In genomic region chr12:43289412-43289811, GRCh38 we compare ENCODE assay signal across 24 cellular contexts.
DNase-seq lines count a peak whose midpoint lies in the region; ATAC-seq and TF ChIP-seq lines count a peak whose summit lies in the region.
"Had no signal": no experiment of that assay in that cellular context is flagged by ENCODE, and none has a peak within 500 bp of the region (broad histone marks: within the 10 kb centered on the region; RNA-seq: fewer than 3 reads in every experiment).

No MANE protein-coding gene starts in this region.

- intact Hi-C loops in Right ventricle myocardium superior (cut with DNase I) = no loop called here
- intact Hi-C loops in heart left ventricle (cut with DNase I) = loop anchor here in 5 of 10 donors (5.0 to 10.0 kb wide), 4 partner anchors 695 to 812 kb away; no protein-coding TSS in a partner anchor
- intact Hi-C loops in esophagus muscularis mucosa (cut with DNase I) = loop anchor here (5.0 kb wide), 1 partner anchor 702 kb away; the partner anchor contains the start of gene PRICKLE1

- 21 to 33% (median 29%) methylated on average over 5 of the region's 5 CpGs for WGBS in heart left ventricle, 4 donors
- 8% methylated on average over 5 of the region's 5 CpGs for WGBS in esophagus muscularis mucosa

- H3K4me1 ChIP-seq in heart left ventricle (peaks cover 0 to 27% (median 3%) of the 10 kb centered on the region in 12 donors), esophagus muscularis mucosa (peaks cover 0 to 39% (median 27%) of the 10 kb centered on the region in 4 donors)
- H3K4me1 ChIP-seq: transverse colon had no signal

- peak; percentile 18 for ATAC-seq in Right ventricle myocardium superior (ENCODE audit: poor library complexity)
- no peak for ATAC-seq in heart left ventricle
- ATAC-seq in activated T-cell treated with anti-CD3 and anti-CD28 coated beads, Interleukin-2, amount 50 U/mL, for 72 hours (replicated peaks in 1 of 2) = no peak
- no peak for ATAC-seq in GM19452 (IDR thresholded peaks at IDR 0.05; ENCODE audit: unreplicated experiment)
- no peak for ATAC-seq in GM19023 (IDR thresholded peaks at IDR 0.05; ENCODE audit: unreplicated experiment)
- ATAC-seq: PC-3, sciatic nerve had no signal

- H3K27me3 Mint-ChIP-seq in nephron progenitor cell (ENCODE audit: low read depth, poor library complexity) = no peaks in the 10 kb centered on the region
- no peaks in the 10 kb centered on the region for H3K27me3 Mint-ChIP-seq in activated T-cell treated with anti-CD3 and anti-CD28 coated beads, Interleukin-2, amount 50 U/mL, for 72 hours (ENCODE audit: low read depth)
- H3K27me3 Mint-ChIP-seq: activated naive CD8-positive, alpha-beta T cell; dendritic cell treated with granulocyte-macrophage colony-stimulating factor and Interleukin-4, amounts not matched to agents 40 ng/mL and 50 ng/mL, for 4 days had no signal

- peaks cover 58% of the 10 kb centered on the region for H3K4me1 Mint-ChIP-seq in nephron progenitor cell
- no peaks in the 10 kb centered on the region for H3K4me1 Mint-ChIP-seq in activated T-cell treated with anti-CD3 and anti-CD28 coated beads, Interleukin-2, amount 50 U/mL, for 72 hours (ENCODE audit: low read depth)
- H3K4me1 Mint-ChIP-seq: IgD-negative memory B cell had no signal

- no peak for TF ChIP-seq EP300 in esophagus muscularis mucosa (IDR thresholded peaks at IDR 0.05)

- H3K9me3 Mint-ChIP-seq in nephron progenitor cell = peaks cover 10% of the 10 kb centered on the region
- H3K9me3 Mint-ChIP-seq in activated T-cell treated with anti-CD3 and anti-CD28 coated beads, Interleukin-2, amount 50 U/mL, for 72 hours = no peaks in the 10 kb centered on the region
- H3K9me3 Mint-ChIP-seq: dendritic cell treated with granulocyte-macrophage colony-stimulating factor and Interleukin-4, amounts not matched to agents 40 ng/mL and 50 ng/mL, for 4 days; IgD-negative memory B cell had no signal

- no peaks in the 10 kb centered on the region for H3K36me3 ChIP-seq in heart left ventricle
- H3K36me3 ChIP-seq in esophagus muscularis mucosa = no peaks in the 10 kb centered on the region
- H3K36me3 ChIP-seq: transverse colon had no signal

- H3K4me3 ChIP-seq in heart left ventricle (peak overlapping the region in 1 of 12 donors; percentile 14), esophagus muscularis mucosa (peak overlapping the region in 3 of 4 donors; percentile 7 to 17 (median 15))
- H3K4me3 ChIP-seq: transverse colon had no signal

- TF ChIP-seq CTCF in heart left ventricle (IDR thresholded peaks at IDR 0.05) = no peak
- no peak for TF ChIP-seq CTCF in esophagus muscularis mucosa (IDR thresholded peaks at IDR 0.05)
- no peak for TF ChIP-seq CTCF in nephron progenitor cell (IDR thresholded peaks at IDR 0.05)

- H3K27me3 ChIP-seq in heart left ventricle (no peaks in the 10 kb centered on the region), esophagus muscularis mucosa (no peaks in the 10 kb centered on the region)
- H3K27me3 ChIP-seq: transverse colon had no signal

- peak overlapping the region; percentile 69 for H3K27ac Mint-ChIP-seq in nephron progenitor cell
- H3K27ac Mint-ChIP-seq in activated T-cell treated with anti-CD3 and anti-CD28 coated beads, Interleukin-2, amount 50 U/mL, for 72 hours = no peak overlapping the region
- H3K27ac Mint-ChIP-seq: activated naive CD8-positive, alpha-beta T cell; dendritic cell treated with granulocyte-macrophage colony-stimulating factor and Interleukin-4, amounts not matched to agents 40 ng/mL and 50 ng/mL, for 4 days; IgD-negative memory B cell had no signal

- TF ChIP-seq POLR2A in heart left ventricle (IDR thresholded peaks at IDR 0.05) (no peak), esophagus muscularis mucosa (IDR thresholded peaks at IDR 0.05; ENCODE audit: low read depth) (no peak)

- DNase-seq in Right ventricle myocardium superior (no peak), heart left ventricle (no peak), esophagus muscularis mucosa (ENCODE audit: extremely low spot score) (no peak), nephron progenitor cell (no peak), nucleus accumbens (lab: John Stamatoyannopoulos, UW) (no peak)
- no peak for DNase-seq in activated T-cell treated with anti-CD3 and anti-CD28 coated beads, Interleukin-2, amount 50 U/mL, for 72 hours
- DNase-seq: activated CD4-positive, CD25-positive, alpha-beta regulatory T cell; GF-D8; glutamatergic neuron; HCEC 1CT; NCI-H1694 treated with DMSO at 0.1 percent for 48 hours; PC-3; stimulated activated CD4-positive, alpha-beta T cell treated with anti-CD3 and anti-CD28 coated beads, Interleukin-1b, Interleukin-23, amount 100 ng/mL, for 48 hours; stimulated activated naive CD4-positive, alpha-beta T cell treated with Interleukin-2 at 50 U/mL for 16 hours; T-helper 9 cell; transverse colon had no signal

- H3K9me3 ChIP-seq in heart left ventricle (no peaks in the 10 kb centered on the region), esophagus muscularis mucosa (no peaks in the 10 kb centered on the region)
- H3K9me3 ChIP-seq: transverse colon had no signal

- no peak overlapping the region for H3K4me3 Mint-ChIP-seq in nephron progenitor cell
- no peak overlapping the region for H3K4me3 Mint-ChIP-seq in activated T-cell treated with anti-CD3 and anti-CD28 coated beads, Interleukin-2, amount 50 U/mL, for 72 hours
- H3K4me3 Mint-ChIP-seq: activated naive CD8-positive, alpha-beta T cell; dendritic cell treated with granulocyte-macrophage colony-stimulating factor and Interleukin-4, amounts not matched to agents 40 ng/mL and 50 ng/mL, for 4 days; IgD-negative memory B cell had no signal

- no peak overlapping the region for H3K27ac ChIP-seq in heart left ventricle
- H3K27ac ChIP-seq in esophagus muscularis mucosa (replicated peaks in 1 of 4) = no peak overlapping the region
- H3K27ac ChIP-seq: C4-2B, epithelial cell of prostate, transverse colon had no signal

- peaks cover 11% of the 10 kb centered on the region for H3K36me3 Mint-ChIP-seq in nephron progenitor cell (ENCODE audit: low read depth)
- H3K36me3 Mint-ChIP-seq in activated T-cell treated with anti-CD3 and anti-CD28 coated beads, Interleukin-2, amount 50 U/mL, for 72 hours (ENCODE audit: insufficient read depth in 2 of 2) = no peaks in the 10 kb centered on the region
- H3K36me3 Mint-ChIP-seq: activated naive CD8-positive, alpha-beta T cell; IgD-negative memory B cell had no signal
